ENCODE assay signal across 19 cellular contexts in genomic region chr5:115599924-115600323, GRCh38. TPM values are rescaled to one million over a fixed set of nuclear protein-coding genes. Genes with fewer than 3 reads are reported as not detected.
DNase-seq lines count a peak whose midpoint lies in the region; ATAC-seq, FAIRE-seq and TF ChIP-seq lines count a peak whose summit lies in the region.
"Had no signal": no experiment of that assay in that cellular context is flagged by ENCODE, and none has a peak within 500 bp of the region (broad histone marks: within the 10 kb centered on the region; RNA-seq: fewer than 3 reads in every experiment).

No MANE protein-coding gene starts in this region.

- no peaks in the 10 kb centered on the region for H3K27me3 ChIP-seq in CD8-positive, alpha-beta T cell (ENCODE audit: insufficient read depth, low read length)
- H3K27me3 ChIP-seq in GM12878 (replicated peaks in 1 of 2; ENCODE audit: control insufficient read depth in 2 of 2, insufficient read depth in 2 of 2, low read length in 1 of 2): no peaks in the 10 kb centered on the region
- H3K27me3 ChIP-seq: BLaER1 treated with 17β-estradiol and CSF1 and Interleukin-3, amounts not matched to agents 10 nM and 100 nM; neural progenitor cell had no signal

- intact Hi-C loops in CD8-positive, alpha-beta T cell (cut with DNase I, micrococcal nuclease): loop anchor here in 1 of 2 experiments (5.0 kb wide), 1 partner anchor 58 kb away; the partner anchor contains the start of gene FEM1C
- intact Hi-C loops in GM12878 (cut with micrococcal nuclease; ENCODE audit: unreplicated experiment): no loop called here

- no peak for TF ChIP-seq POLR2A in GM12878 (IDR thresholded peaks at IDR 0.05; ENCODE audit: low read depth, low read length)

- WGBS in GM12878 (ENCODE audit: insufficient coverage, insufficient replicate concordance, low lambda C conversion rate, missing lambda C conversion rate): 52% methylated on average over 2 of the region's 2 CpGs

- TF ChIP-seq RAD21 in GM12878 (IDR thresholded peaks at IDR 0.05; ENCODE audit: insufficient read depth, low read depth, low read length): no peak

- TF ChIP-seq CTCF in CD8-positive, alpha-beta T cell (IDR thresholded peaks at IDR 0.05): no peak
- TF ChIP-seq CTCF in GM12878 (IDR thresholded peaks at IDR 0.05 in 2 of 3, conservative IDR thresholded peaks at IDR 0.05 in 1 of 3; ENCODE audit: control insufficient read depth in 2 of 3, extremely low read depth in 1 of 3, insufficient read depth in 1 of 3, low read depth in 3 of 3, low read length in 3 of 3): no peak
- no peak for TF ChIP-seq CTCF in nephron progenitor cell (IDR thresholded peaks at IDR 0.05)
- no peak for TF ChIP-seq CTCF in GM13977 (IDR thresholded peaks at IDR 0.05; ENCODE audit: extremely low read depth, insufficient read depth, missing control alignments)

- H3K27ac Mint-ChIP-seq in CD8-positive, alpha-beta T cell: no peak overlapping the region
- H3K27ac Mint-ChIP-seq in nephron progenitor cell: no peak overlapping the region
- H3K27ac Mint-ChIP-seq: activated CD4-positive, alpha-beta T cell treated with anti-CD3 and anti-CD28 coated beads for 36 hours; neural progenitor cell had no signal

- peak overlapping the region; percentile 83 for H3K4me2 ChIP-seq in GM12878 (ENCODE audit: control insufficient read depth, insufficient read depth)
- H3K4me2 ChIP-seq: neural progenitor cell had no signal

- RAD21 ChIA-PET in GM12878 (lab: Charles Lee; ENCODE audit: unreplicated experiment): interaction anchor here (0.5 to 3.8 kb wide), 9 partner anchors 10 to 233 kb away, joined by 3 to 22 read pairs (median 5); no protein-coding TSS in a partner anchor

- H3K36me3 Mint-ChIP-seq in CD8-positive, alpha-beta T cell: no peaks in the 10 kb centered on the region
- H3K36me3 Mint-ChIP-seq in nephron progenitor cell (ENCODE audit: low read depth): peaks cover 18% of the 10 kb centered on the region

- no peaks in the 10 kb centered on the region for H4K20me1 ChIP-seq in GM12878 (ENCODE audit: control insufficient read depth, insufficient read depth)

- no peak overlapping the region for H3K27ac ChIP-seq in CD8-positive, alpha-beta T cell (ENCODE audit: low read depth, low read length)
- peak overlapping the region; percentile 58 for H3K27ac ChIP-seq in GM12878 (ENCODE audit: control insufficient read depth, insufficient read depth)
- H3K27ac ChIP-seq: KMS-11, neural progenitor cell had no signal

- in situ Hi-C loops in GM12878 (cut with MboI) (loop anchor here (25.0 kb wide), 1 partner anchor 1163 kb away; no protein-coding TSS in a partner anchor), GM13977 (cut with MboI; ENCODE audit: low pct_unique_long_range_greater_than_20kb, low sequenced_read_pairs, unreplicated experiment) (no loop called here)

- peaks cover 32% of the 10 kb centered on the region for H3K79me2 ChIP-seq in GM12878 (ENCODE audit: control insufficient read depth, insufficient read depth, low read length)

- H3K4me1 Mint-ChIP-seq in CD8-positive, alpha-beta T cell (ENCODE audit: low read depth): peaks cover 22% of the 10 kb centered on the region
- H3K4me1 Mint-ChIP-seq in nephron progenitor cell: peaks cover 20% of the 10 kb centered on the region

- peak overlapping the region; percentile 39; the same call in 1 of the 2 replicates for H2AFZ ChIP-seq in GM12878 (ENCODE audit: control insufficient read depth, low read depth, low read length)
- H2AFZ ChIP-seq: neural progenitor cell had no signal

- SMC1A ChIA-PET in GM12878 (lab: Charles Lee; ENCODE audit: uncharacterized antibody, unreplicated experiment): interaction anchor here (0.9 to 7.6 kb wide), 12 partner anchors 10 to 475 kb away, joined by 3 to 48 read pairs (median 4); partner anchors contain the start of gene TMED7

- no peak overlapping the region for H3K4me3 ChIP-seq in CD8-positive, alpha-beta T cell (ENCODE audit: low read depth, low read length)
- H3K4me3 ChIP-seq in GM12878: peak overlapping the region; percentile 66
- H3K4me3 ChIP-seq: neural progenitor cell had no signal

- no peak for DNase-seq in CD8-positive, alpha-beta T cell
- DNase-seq in GM12878 (ENCODE audit: low read depth, low spot score) (no peak), nephron progenitor cell (no peak), NCI-H226 (no peak), GM13977 (ENCODE audit: low spot score) (no peak), amygdala (lab: John Stamatoyannopoulos, UW) (no peak)
- DNase-seq in stimulated activated naive CD8-positive, alpha-beta T cell treated with anti-CD3 and anti-CD28 coated beads, Interleukin-15, Interleukin-2, amounts not matched to agents 100 U/mL and 50 U/mL, for 24 hours: no peak
- DNase-seq: activated gamma-delta T cell treated with Interleukin-2 at 50 U/mL for 16 hours; cortex of kidney; NCI-H2029; NK-92 treated with Interleukin-12 subunit alpha and Interleukin-12 subunit beta, amount 100 ng/mL, for 24 hours; stimulated activated CD4-positive, alpha-beta T cell treated with anti-CD3 and anti-CD28 coated beads, Interleukin-15, amount 100 ng/mL, for 24 hours; stimulated activated CD8-positive, alpha-beta memory T cell treated with anti-CD3 and anti-CD28 coated beads, Interleukin-4, amount 100 ng/mL, for 48 hours had no signal

- no peaks in the 10 kb centered on the region for H3K36me3 ChIP-seq in CD8-positive, alpha-beta T cell (ENCODE audit: insufficient read depth, low read length)
- H3K36me3 ChIP-seq in GM12878 (ENCODE audit: control insufficient read depth in 2 of 2, insufficient read depth in 2 of 2, low read length in 1 of 2): no peaks in the 10 kb centered on the region
- H3K36me3 ChIP-seq: neural progenitor cell had no signal

- POLR2A ChIA-PET in CD8-positive, alpha-beta T cell (lab: Charles Lee): no interaction called here
- POLR2A ChIA-PET in GM12878 (lab: Charles Lee): interaction anchor here (0.7 to 1.3 kb wide), 5 partner anchors 11 to 56 kb away, joined by 3 to 4 read pairs (median 3); no protein-coding TSS in a partner anchor

- H3K4me1 ChIP-seq in CD8-positive, alpha-beta T cell (ENCODE audit: insufficient read depth, low read length): no peaks in the 10 kb centered on the region
- peaks cover 22% of the 10 kb centered on the region for H3K4me1 ChIP-seq in GM12878 (ENCODE audit: control insufficient read depth, insufficient read depth, low read length)

- CTCF ChIA-PET in CD8-positive, alpha-beta T cell (lab: Charles Lee): no interaction called here
- CTCF ChIA-PET in GM12878 (lab: Yijun Ruan, JAX): interaction anchor here (1.1 to 6.2 kb wide), 7 partner anchors 10 to 240 kb away, joined by 3 to 38 read pairs (median 5); no protein-coding TSS in a partner anchor

- H3K4me3 Mint-ChIP-seq in CD8-positive, alpha-beta T cell: peak overlapping the region; percentile 12
- peak overlapping the region; percentile 2 for H3K4me3 Mint-ChIP-seq in nephron progenitor cell
- H3K4me3 Mint-ChIP-seq: activated CD4-positive, alpha-beta T cell treated with anti-CD3 and anti-CD28 coated beads for 36 hours; neural progenitor cell had no signal

- no peaks in the 10 kb centered on the region for H3K9me3 ChIP-seq in CD8-positive, alpha-beta T cell (ENCODE audit: low read length)
- no peaks in the 10 kb centered on the region for H3K9me3 ChIP-seq in GM12878 (replicated peaks; ENCODE audit: control insufficient read depth, insufficient read depth, low read length)
- H3K9me3 ChIP-seq: BLaER1 treated with 17β-estradiol and CSF1 and Interleukin-3, amounts not matched to agents 10 nM and 100 nM had no signal

- H3K27me3 Mint-ChIP-seq in CD8-positive, alpha-beta T cell (ENCODE audit: low read depth): no peaks in the 10 kb centered on the region
- peaks cover 8% of the 10 kb centered on the region for H3K27me3 Mint-ChIP-seq in nephron progenitor cell (ENCODE audit: low read depth, poor library complexity)
- H3K27me3 Mint-ChIP-seq: activated CD4-positive, alpha-beta T cell treated with anti-CD3 and anti-CD28 coated beads for 36 hours had no signal

- TF ChIP-seq EP300 in GM12878 (IDR thresholded peaks at IDR 0.05; ENCODE audit: borderline replicate concordance in 1 of 2, control insufficient read depth in 1 of 2, low read depth in 2 of 2, low read length in 2 of 2): no peak

- no peaks in the 10 kb centered on the region for H3K9me3 Mint-ChIP-seq in CD8-positive, alpha-beta T cell
- no peaks in the 10 kb centered on the region for H3K9me3 Mint-ChIP-seq in nephron progenitor cell

- FAIRE-seq in GM12878 (lab: Jason Lieb, UNC): no peak

- BruUV-seq in GM12878 (replicated peaks; lab: Mats Ljungman, UMichigan): TSS peak; percentile 17

- H3K9ac ChIP-seq in GM12878 (ENCODE audit: control insufficient read depth, insufficient read depth, low read length): peak overlapping the region; percentile 53; the same call in 1 of the 2 replicates
- H3K9ac ChIP-seq: KMS-11, neural progenitor cell had no signal

- ATAC-seq in CD8-positive, alpha-beta T cell: no peak
- peak; percentile 3 for ATAC-seq in GM21576 (IDR thresholded peaks at IDR 0.05; ENCODE audit: unreplicated experiment)
- ATAC-seq in GM12878: no peak
- no peak for ATAC-seq in stimulated activated naive CD8-positive, alpha-beta T cell treated with anti-CD3 and anti-CD28 coated beads, Interleukin-15, Interleukin-2, amounts not matched to agents 100 U/mL and 50 U/mL, for 24 hours
- ATAC-seq: activated CD4-positive, alpha-beta T cell treated with anti-CD3 and anti-CD28 coated beads for 36 hours; HCT116 had no signal

RNA-seq across cellular contexts. Expression of gene TICAM2, which starts 2.4 kb away (rescaled TPM):
- under 1 TPM; 0.27 to 0.36 TPM for total RNA-seq in CD8-positive, alpha-beta T cell
- 1.2 TPM in 2 replicates for total RNA-seq in GM12878 (2013; cell fraction: nucleolus; rRNA removed)
- total RNA-seq in GM12878 (2014; rRNA removed) (2.5 and 3.5 TPM in 2 replicates), GM12878 (2014; rRNA removed; fragmentation: Illumina TruSeq; extraction: Trizol) (5.9 and 6.3 TPM in 2 replicates), GM12878 (2021) (5.6 and 6.2 TPM in 2 replicates)
- polyA plus RNA-seq in GM12878 (2011; ENCODE audit: low read depth): 2.9 TPM
- polyA plus RNA-seq in GM12878 (2011; rRNA removed) (0.12 and 0.14 TPM in 2 replicates), GM12878 (2014; fragmentation: Illumina TruSeq; extraction: Trizol) (7.0 and 7.9 TPM in 2 replicates), GM12878 (2014; fragmentation: Nextera tagmentation; extraction: Ambion mirVana) (1 to 10 TPM; 1.8 to 2.3 TPM), GM12878 (2014; rRNA removed) (2.5 and 2.7 TPM in 2 replicates), GM12878 (2016; fragmentation: Nextera tagmentation; extraction: Ambion mirVana) (1 to 10 TPM; 3.3 to 4.3 TPM)
- 0.10 and 0.16 TPM in 2 replicates for polyA plus RNA-seq in GM12878 (2011; cell fraction: cytosol; rRNA removed)
- polyA plus RNA-seq in GM12878 (2011; cell fraction: nucleus; rRNA removed): 0.13 and 0.31 TPM in 2 replicates
- polyA plus RNA-seq in GM12878 (2012): 2.6 and 4.1 TPM in 2 replicates
- polyA minus RNA-seq in GM12878 (2011; rRNA and poly(A)+ RNA removed): 0.05 TPM in 1 of 2 replicates, not detected in the other
- 0.31 and 0.40 TPM in 2 replicates for polyA minus RNA-seq in GM12878 (2011; cell fraction: cytosol; rRNA and poly(A)+ RNA removed)
- 0.97 and 1.1 TPM in 2 replicates for polyA minus RNA-seq in GM12878 (2011; cell fraction: nucleus; rRNA and poly(A)+ RNA removed)

RNA-seq across cellular contexts. Expression of gene TMED7, which starts 25.9 kb away (rescaled TPM):
- total RNA-seq in CD8-positive, alpha-beta T cell: 10 to 100 TPM; 67.2 to 71.5 TPM
- total RNA-seq in GM12878 (2013; cell fraction: nucleolus; rRNA removed): 43.2 and 44.6 TPM in 2 replicates
- total RNA-seq in GM12878 (2014; rRNA removed) (21.9 and 28.3 TPM in 2 replicates), GM12878 (2014; rRNA removed; fragmentation: Illumina TruSeq; extraction: Trizol) (26.0 and 26.2 TPM in 2 replicates), GM12878 (2021) (35.6 and 37.0 TPM in 2 replicates)
- polyA plus RNA-seq in GM12878 (2011; ENCODE audit: low read depth): 7.4 TPM
- polyA plus RNA-seq in GM12878 (2011; rRNA removed) (24.3 and 37.2 TPM in 2 replicates), GM12878 (2014; fragmentation: Illumina TruSeq; extraction: Trizol) (18.8 and 26.9 TPM in 2 replicates), GM12878 (2014; fragmentation: Nextera tagmentation; extraction: Ambion mirVana) (10 to 100 TPM in 1 of 2 experiments, 1 to 10 TPM in 1; 8.0 to 10.3 TPM), GM12878 (2014; rRNA removed) (26.0 and 37.3 TPM in 2 replicates), GM12878 (2016; fragmentation: Nextera tagmentation; extraction: Ambion mirVana) (10 to 100 TPM; 29.1 to 29.7 TPM)
- 17.2 and 25.6 TPM in 2 replicates for polyA plus RNA-seq in GM12878 (2011; cell fraction: cytosol; rRNA removed)
- 8.5 and 12.6 TPM in 2 replicates for polyA plus RNA-seq in GM12878 (2011; cell fraction: nucleus; rRNA removed)
- polyA plus RNA-seq in GM12878 (2012): 17.9 and 23.0 TPM in 2 replicates
- 15.8 and 23.5 TPM in 2 replicates for polyA minus RNA-seq in GM12878 (2011; rRNA and poly(A)+ RNA removed)
- polyA minus RNA-seq in GM12878 (2011; cell fraction: cytosol; rRNA and poly(A)+ RNA removed): 10.3 and 13.8 TPM in 2 replicates
- 13.1 and 22.6 TPM in 2 replicates for polyA minus RNA-seq in GM12878 (2011; cell fraction: nucleus; rRNA and poly(A)+ RNA removed)

RNA-seq across cellular contexts. Expression of gene FEM1C, which starts 55.3 kb away (rescaled TPM):
- 10 to 100 TPM; 32.7 to 32.9 TPM for total RNA-seq in CD8-positive, alpha-beta T cell
- 26.1 and 26.4 TPM in 2 replicates for total RNA-seq in GM12878 (2013; cell fraction: nucleolus; rRNA removed)
- 9.8 and 11.6 TPM in 2 replicates for total RNA-seq in GM12878 (2014; rRNA removed)
- 8.2 and 8.5 TPM in 2 replicates for total RNA-seq in GM12878 (2014; rRNA removed; fragmentation: Illumina TruSeq; extraction: Trizol)
- total RNA-seq in GM12878 (2021): 10.3 and 10.9 TPM in 2 replicates
- polyA plus RNA-seq in GM12878 (2011; ENCODE audit: low read depth): 6.6 TPM
- 15.6 and 20.1 TPM in 2 replicates for polyA plus RNA-seq in GM12878 (2011; rRNA removed)
- 4.9 and 7.5 TPM in 2 replicates for polyA plus RNA-seq in GM12878 (2011; cell fraction: cytosol; rRNA removed)
- polyA plus RNA-seq in GM12878 (2011; cell fraction: nucleus; rRNA removed): 4.7 and 5.6 TPM in 2 replicates
- 10.1 and 11.3 TPM in 2 replicates for polyA plus RNA-seq in GM12878 (2012)
- polyA plus RNA-seq in GM12878 (2014; fragmentation: Illumina TruSeq; extraction: Trizol): 8.9 and 10.7 TPM in 2 replicates
- polyA plus RNA-seq in GM12878 (2014; fragmentation: Nextera tagmentation; extraction: Ambion mirVana): 1 to 10 TPM; 1.9 to 7.1 TPM
- polyA plus RNA-seq in GM12878 (2014; rRNA removed): 4.7 and 5.7 TPM in 2 replicates
- polyA plus RNA-seq in GM12878 (2016; fragmentation: Nextera tagmentation; extraction: Ambion mirVana): 1 to 10 TPM; 7.2 to 7.4 TPM
- polyA minus RNA-seq in GM12878 (2011; rRNA and poly(A)+ RNA removed): 17.5 and 24.4 TPM in 2 replicates
- 7.6 and 7.9 TPM in 2 replicates for polyA minus RNA-seq in GM12878 (2011; cell fraction: cytosol; rRNA and poly(A)+ RNA removed)
- 10.2 and 11.9 TPM in 2 replicates for polyA minus RNA-seq in GM12878 (2011; cell fraction: nucleus; rRNA and poly(A)+ RNA removed)
